Comparison of ENCODE assay signal across 3 cellular contexts in genomic region chr18:59477849-59478248, GRCh38.
TF ChIP-seq lines count a peak whose summit lies in the region.

No MANE protein-coding gene starts in this region.

TF ChIP-seq in HEK293, 187 proteins besides CTCF, POLR2A, EP300 and RAD21:
- no peak for TF ChIP-seq ZNF777 (tag by site-specific recombination; IDR thresholded peaks at IDR 0.05; ENCODE audit: borderline replicate concordance)
- peak; percentile 97 for TF ChIP-seq ZNF10 (tag by site-specific recombination; IDR thresholded peaks at IDR 0.05)

TF ChIP-seq in IMR-90, 13 proteins besides CTCF, POLR2A, EP300 and RAD21:
- TF ChIP-seq RCOR1 (IDR thresholded peaks at IDR 0.05; ENCODE audit: insufficient replicate concordance, low read length) (no peak), BHLHE40 (IDR thresholded peaks at IDR 0.05; ENCODE audit: low read depth, low read length) (no peak), CEBPB (IDR thresholded peaks at IDR 0.05; ENCODE audit: low read depth, low read length) (no peak), RFX5 (IDR thresholded peaks at IDR 0.05; ENCODE audit: low read depth, low read length) (no peak), SMC3 (IDR thresholded peaks at IDR 0.05; ENCODE audit: low read depth, low read length) (no peak), MXI1 (IDR thresholded peaks at IDR 0.05; ENCODE audit: borderline replicate concordance, low read depth, low read length) (no peak), MAFK (IDR thresholded peaks at IDR 0.05; ENCODE audit: low read depth, low read length) (no peak), NFE2L2 (IDR thresholded peaks at IDR 0.05; ENCODE audit: low read depth, low read length) (no peak), USF2 (IDR thresholded peaks at IDR 0.05; ENCODE audit: low read depth, low read length) (no peak), CHD1 (IDR thresholded peaks at IDR 0.05; ENCODE audit: low read depth, low read length) (no peak), ELK1 (IDR thresholded peaks at IDR 0.05; ENCODE audit: borderline replicate concordance, low read depth, low read length) (no peak), FOS (IDR thresholded peaks at IDR 0.05; ENCODE audit: low read depth, low read length) (no peak), MAZ (IDR thresholded peaks at IDR 0.05; ENCODE audit: borderline replicate concordance, low read depth, low read length) (no peak)

TF ChIP-seq in K562, 482 proteins besides CTCF, POLR2A, EP300 and RAD21:
- TF ChIP-seq ZNF134 (CRISPR knock-in tag; conservative IDR thresholded peaks at IDR 0.05) (peak; percentile 80), ZBTB2 (IDR thresholded peaks at IDR 0.05) (no peak), THRA (IDR thresholded peaks at IDR 0.05) (no peak)
